8 cellular contexts compared by ENCODE assay signal in genomic region chr17:78356163-78356713, GRCh38. TPM values are rescaled to one million over a fixed set of nuclear protein-coding genes. Genes with fewer than 3 reads are reported as not detected.
DNase-seq lines count a peak whose midpoint lies in the region; ATAC-seq and TF ChIP-seq lines count a peak whose summit lies in the region.

No MANE protein-coding gene starts in this region.

- H2AFZ ChIP-seq in OCI-LY3 (ENCODE audit: low read depth, low read length): no peak overlapping the region

- H3K4me3 ChIP-seq in OCI-LY3 (ENCODE audit: low read length) (peak overlapping the region; percentile 99), fibroblast of the aortic adventitia (ENCODE audit: low read depth, low read length) (peak overlapping the region; percentile 89), skin epidermis (peak overlapping the region in 4 of 7 experiments; percentile 75 to 95 (median 86))

- peak; percentile 33 for TF ChIP-seq CTCF in OCI-LY3 (IDR thresholded peaks at IDR 0.05; ENCODE audit: low read depth, low read length)
- TF ChIP-seq CTCF in fibroblast of the aortic adventitia (IDR thresholded peaks at IDR 0.05; ENCODE audit: insufficient read depth, low read length): no peak

- H3K4me2 ChIP-seq in OCI-LY3 (ENCODE audit: low read length): peak overlapping the region; percentile 99

- H3K4me1 ChIP-seq in OCI-LY3 (ENCODE audit: low read length): peaks cover 58% of the 10 kb centered on the region

- H4K20me1 ChIP-seq in OCI-LY3 (ENCODE audit: insufficient read depth, low read length): peaks cover 56% of the 10 kb centered on the region

- no peaks in the 10 kb centered on the region for H3K9me3 ChIP-seq in OCI-LY3 (ENCODE audit: insufficient read depth, low read length)

- peaks cover 54% of the 10 kb centered on the region for H3K36me3 ChIP-seq in OCI-LY3 (replicated peaks; ENCODE audit: low read depth, low read length)

- H3K9ac ChIP-seq in OCI-LY3 (ENCODE audit: low read length): peak overlapping the region; percentile 18; the same call in 1 of the 2 replicates

- peaks cover 48% of the 10 kb centered on the region for H3K79me2 ChIP-seq in OCI-LY3 (ENCODE audit: low read length)

- no peaks in the 10 kb centered on the region for H3K27me3 ChIP-seq in OCI-LY3 (ENCODE audit: low read depth, low read length)

- peak; percentile 65 for ATAC-seq in GM18520 (IDR thresholded peaks at IDR 0.05; ENCODE audit: unreplicated experiment)
- peak; percentile 43 for ATAC-seq in HG02840 (IDR thresholded peaks at IDR 0.05; ENCODE audit: low FRiP score, unreplicated experiment)

- DNase-seq in activated T-cell treated with anti-CD3 and anti-CD28 coated beads for 48 hours (ENCODE audit: low read depth) (peak; percentile 83), fibroblast of the aortic adventitia (ENCODE audit: low read depth) (peak; percentile 76), ecto neural progenitor cell (ENCODE audit: low spot score) (no peak), NCI-H2227 treated with DMSO at 0.1 percent for 48 hours (lab: John Stamatoyannopoulos, UW) (no peak)

- H3K27ac ChIP-seq in OCI-LY3 (ENCODE audit: low read length): peak overlapping the region; percentile 91
- peak overlapping the region in 18 of 21 experiments; percentile 7 to 99 (median 60) for H3K27ac ChIP-seq in skin epidermis

RNA-seq across cellular contexts. Expression of gene SOCS3, which starts 3.6 kb away (rescaled TPM):
- total RNA-seq in fibroblast of the aortic adventitia (ENCODE audit: low replicate concordance): 26.0 and 50.6 TPM in 2 replicates

RNA-seq across cellular contexts. Expression of gene PGS1, which starts 22.2 kb away (rescaled TPM):
- 13.9 and 40.2 TPM in 2 replicates for total RNA-seq in fibroblast of the aortic adventitia (ENCODE audit: low replicate concordance)

Comparison
In these comparisons a context has a peak if more than half of its experiments do, and no peak if none do; other contexts are left out.
1. DNase-seq: peak in activated T-cell treated with anti-CD3 and anti-CD28 coated beads for 48 hours (single experiment) and fibroblast of the aortic adventitia (single experiment); none in ecto neural progenitor cell (single experiment) and NCI-H2227 treated with DMSO at 0.1 percent for 48 hours (single experiment).
2. Peak in every context shown above with its lines, with median percentiles within 50 percentile points of each other: H3K4me3 ChIP-seq.